ENCODE assay signal across 8 cellular contexts in the genomic region with DNA sequence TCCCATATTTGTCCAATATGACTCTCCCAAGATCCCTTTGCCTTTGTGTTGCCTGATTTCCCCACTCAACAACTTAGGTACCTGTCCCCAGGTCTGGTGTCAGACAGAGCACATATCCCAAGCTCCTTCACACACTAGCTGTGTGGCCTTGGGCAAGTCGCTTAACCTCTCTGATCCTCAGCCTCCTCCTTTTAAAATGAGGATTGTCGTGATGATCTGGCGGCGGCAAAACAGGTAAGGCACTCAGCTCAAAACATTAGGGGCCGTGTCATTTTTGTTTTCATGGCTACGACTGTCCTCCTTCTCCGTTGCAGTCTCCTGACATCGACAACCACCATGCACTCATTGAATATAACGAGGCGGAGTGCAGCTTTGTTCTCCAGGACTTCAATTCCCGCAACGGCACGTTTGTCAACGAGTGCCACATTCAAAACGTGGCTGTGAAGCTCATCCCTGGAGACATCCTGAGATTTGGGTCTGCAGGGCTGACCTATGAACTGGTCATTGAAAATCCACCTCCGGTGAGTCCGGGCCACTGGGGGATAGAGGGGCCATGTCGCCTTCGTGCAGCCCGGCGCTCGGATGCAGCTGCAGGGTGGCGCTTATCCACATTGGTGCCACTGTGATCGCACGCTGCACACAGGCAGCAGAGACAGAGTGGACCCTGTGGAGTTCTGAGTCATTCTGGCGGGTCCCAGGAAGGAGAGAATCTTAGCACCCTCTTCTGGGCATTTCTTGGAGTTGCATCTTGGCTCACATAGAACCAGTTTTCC. TPM values are rescaled to one million over a fixed set of nuclear protein-coding genes. Genes with fewer than 3 reads are reported as not detected.
DNase-seq lines count a peak whose midpoint lies in the region; ATAC-seq and TF ChIP-seq lines count a peak whose summit lies in the region.

No MANE protein-coding gene starts in this region.

- H3K9me3 ChIP-seq in DND-41 (ENCODE audit: insufficient read depth, low read length, severe bottlenecking): no peaks in the 10 kb centered on the region
- H3K9me3 ChIP-seq in heart right ventricle: no peaks in the 10 kb centered on the region

- POLR2A ChIA-PET in activated naive CD8-positive, alpha-beta T cell treated with anti-CD3 and anti-CD28 coated beads, Interleukin-2, amount 10 ng/mL, durations not matched to agents 7 days and 5 days (lab: Charles Lee): no interaction called here

- peaks cover 15% of the 10 kb centered on the region for H3K27me3 ChIP-seq in DND-41 (ENCODE audit: insufficient read depth, low read length, poor library complexity)
- peaks cover 0 to 12% (median 3%) of the 10 kb centered on the region in 7 donors for H3K27me3 ChIP-seq in heart right ventricle

- H3K4me1 ChIP-seq in DND-41 (ENCODE audit: insufficient read depth, low read length) (no peaks in the 10 kb centered on the region), heart right ventricle (peaks cover 0 to 20% (median 7%) of the 10 kb centered on the region in 9 donors)

- TF ChIP-seq CTCF in DND-41 (IDR thresholded peaks at IDR 0.05; ENCODE audit: borderline replicate concordance, extremely low read depth, low read length, poor library complexity, severe bottlenecking) (peak; percentile 76), heart right ventricle (IDR thresholded peaks at IDR 0.05) (peak; percentile 56 to 86 (median 79)), progenitor cell of endocrine pancreas (IDR thresholded peaks at IDR 0.05; ENCODE audit: unreplicated experiment) (peak; percentile 80)

- ATAC-seq in DND-41 (ENCODE audit: insufficient read depth, low read depth) (peak; percentile 67; the same call in 2 of the 3 replicates), heart right ventricle (peak; percentile 86 to 95 (median 88)), GM19452 (IDR thresholded peaks at IDR 0.05; ENCODE audit: unreplicated experiment) (no peak), GM18520 (IDR thresholded peaks at IDR 0.05; ENCODE audit: unreplicated experiment) (no peak)
- ATAC-seq in activated naive CD8-positive, alpha-beta T cell treated with anti-CD3 and anti-CD28 coated beads, Interleukin-2, amount 10 ng/mL, durations not matched to agents 7 days and 5 days (ENCODE audit: low read depth): peak; percentile 85

- no peak overlapping the region for H3K4me3 ChIP-seq in DND-41 (ENCODE audit: low read depth in 1 of 2, low read length in 2 of 2)
- no peak overlapping the region for H3K4me3 ChIP-seq in heart right ventricle

- H3K9ac ChIP-seq in DND-41 (ENCODE audit: low read depth, low read length): no peak overlapping the region

- H3K27me3 Mint-ChIP-seq in activated naive CD8-positive, alpha-beta T cell treated with anti-CD3 and anti-CD28 coated beads, Interleukin-2, amount 10 ng/mL, durations not matched to agents 7 days and 5 days: peaks cover 27% of the 10 kb centered on the region
- peaks cover 13% of the 10 kb centered on the region for H3K27me3 Mint-ChIP-seq in progenitor cell of endocrine pancreas

- no peak overlapping the region for H3K27ac Mint-ChIP-seq in activated naive CD8-positive, alpha-beta T cell treated with anti-CD3 and anti-CD28 coated beads, Interleukin-2, amount 10 ng/mL, durations not matched to agents 7 days and 5 days
- no peak overlapping the region for H3K27ac Mint-ChIP-seq in progenitor cell of endocrine pancreas

- H3K36me3 ChIP-seq in DND-41 (ENCODE audit: insufficient read depth, low read length) (no peaks in the 10 kb centered on the region), heart right ventricle (no peaks in the 10 kb centered on the region)

- intact Hi-C loops in heart right ventricle (cut with DNase I): loop anchor here (1.0 to 5.0 kb wide), 8 partner anchors 118 to 145 kb away; a partner anchor contains a TSS

- no peak overlapping the region for H2AFZ ChIP-seq in DND-41 (ENCODE audit: low read depth, low read length)

- H3K36me3 Mint-ChIP-seq in activated naive CD8-positive, alpha-beta T cell treated with anti-CD3 and anti-CD28 coated beads, Interleukin-2, amount 10 ng/mL, durations not matched to agents 7 days and 5 days: no peaks in the 10 kb centered on the region
- no peaks in the 10 kb centered on the region for H3K36me3 Mint-ChIP-seq in progenitor cell of endocrine pancreas (ENCODE audit: insufficient read depth)

- H3K27ac ChIP-seq in DND-41 (ENCODE audit: low read length) (no peak overlapping the region), heart right ventricle (no peak overlapping the region)

- no peaks in the 10 kb centered on the region for H3K79me2 ChIP-seq in DND-41 (ENCODE audit: insufficient read depth, low read length)

- 30 to 31% methylated on average over 26 of the region's 26 CpGs for WGBS in heart right ventricle, 2 donors

- H4K20me1 ChIP-seq in DND-41 (ENCODE audit: insufficient read depth, low read length): no peaks in the 10 kb centered on the region

- H3K9me3 Mint-ChIP-seq in activated naive CD8-positive, alpha-beta T cell treated with anti-CD3 and anti-CD28 coated beads, Interleukin-2, amount 10 ng/mL, durations not matched to agents 7 days and 5 days: no peaks in the 10 kb centered on the region
- H3K9me3 Mint-ChIP-seq in progenitor cell of endocrine pancreas (ENCODE audit: low read depth): no peaks in the 10 kb centered on the region

- H3K4me1 Mint-ChIP-seq in activated naive CD8-positive, alpha-beta T cell treated with anti-CD3 and anti-CD28 coated beads, Interleukin-2, amount 10 ng/mL, durations not matched to agents 7 days and 5 days: no peaks in the 10 kb centered on the region
- no peaks in the 10 kb centered on the region for H3K4me1 Mint-ChIP-seq in progenitor cell of endocrine pancreas (ENCODE audit: low read depth)

- DNase-seq in DND-41: peak; percentile 22
- peak; percentile 72 for DNase-seq in HT1080 (ENCODE audit: low read depth)
- peak; percentile 58 for DNase-seq in NOMO-1 treated with DMSO at 0.1 percent for 48 hours (lab: John Stamatoyannopoulos, UW; ENCODE audit: unreplicated experiment)
- peak; percentile 41 for DNase-seq in activated naive CD8-positive, alpha-beta T cell treated with anti-CD3 and anti-CD28 coated beads, Interleukin-2, amount 10 ng/mL, durations not matched to agents 7 days and 5 days
- peak in 1 of 2 donors; percentile 46 for DNase-seq in heart right ventricle
- peak; percentile 27 for DNase-seq in progenitor cell of endocrine pancreas (ENCODE audit: low spot score, unreplicated experiment)

- H3K4me3 Mint-ChIP-seq in activated naive CD8-positive, alpha-beta T cell treated with anti-CD3 and anti-CD28 coated beads, Interleukin-2, amount 10 ng/mL, durations not matched to agents 7 days and 5 days: no peak overlapping the region
- H3K4me3 Mint-ChIP-seq in progenitor cell of endocrine pancreas (ENCODE audit: low read depth): no peak overlapping the region

- H3K4me2 ChIP-seq in DND-41 (ENCODE audit: insufficient read depth, low read length): no peak overlapping the region

RNA-seq across cellular contexts. Expression of a gene that starts 25.2 kb away (rescaled TPM):
- 0.87 and 1.4 TPM in 2 replicates for total RNA-seq in HT1080 (2014; rRNA removed; shearing (Covaris generic))
- 0.20 and 0.45 TPM in 2 replicates for polyA plus RNA-seq in HT1080 (2015; cell fraction: cytosol; rRNA removed)
- 0.74 TPM in 2 replicates for polyA plus RNA-seq in HT1080 (2015; cell fraction: nucleus; rRNA removed)
- total RNA-seq in activated naive CD8-positive, alpha-beta T cell treated with anti-CD3 and anti-CD28 coated beads, Interleukin-2, amount 10 ng/mL, durations not matched to agents 7 days and 5 days: under 1 TPM; 0.34 to 0.64 TPM
- 1 to 10 TPM in 1 of 10 donors, under 1 TPM in 4, not detected in 5; 0.12 to 1.0 (median 0.30) TPM for total RNA-seq in heart right ventricle
- under 1 TPM; 0.06 to 0.07 TPM for polyA plus RNA-seq in heart right ventricle
- total RNA-seq in progenitor cell of endocrine pancreas: 5.0 and 5.3 TPM in 2 replicates

Comparison
In these comparisons a context has a peak if more than half of its experiments do, and no peak if none do; other contexts are left out.
1. ATAC-seq: peak in DND-41 (single experiment), activated naive CD8-positive, alpha-beta T cell treated with anti-CD3 and anti-CD28 coated beads, Interleukin-2, amount 10 ng/mL, durations not matched to agents 7 days and 5 days (single experiment) and heart right ventricle (8 of 8); none in GM19452 (single experiment) and GM18520 (single experiment).
2. Peak in every context shown above with its lines, with median percentiles within 50 percentile points of each other: CTCF ChIP-seq.